ENCODE assay signal across 1 cellular context in genomic region chr20:50470249-50470858, GRCh38.
TF ChIP-seq lines count a peak whose summit lies in the region.

No MANE protein-coding gene starts in this region.

TF ChIP-seq in K562, 482 proteins besides CTCF, POLR2A, EP300 and RAD21 (continued from another document):
- no peak for TF ChIP-seq ZBTB49 (CRISPR knock-in tag; IDR thresholded peaks at IDR 0.05; ENCODE audit: borderline replicate concordance)
- peak; percentile 33 to 42; a peak in 1 of 4 replicates for TF ChIP-seq KDM1A (IDR thresholded peaks at IDR 0.05)
- TF ChIP-seq ATF1 (CRISPR knock-in tag; IDR thresholded peaks at IDR 0.05): no peak
- TF ChIP-seq ATF1 (tag; IDR thresholded peaks at IDR 0.05): no peak
- TF ChIP-seq NUFIP1 (IDR thresholded peaks at IDR 0.05; ENCODE audit: partially characterized antibody): no peak
- TF ChIP-seq ESRRA (IDR thresholded peaks at IDR 0.05; ENCODE audit: borderline replicate concordance, low read depth): peak; percentile 66
- TF ChIP-seq RFX1 (IDR thresholded peaks at IDR 0.05): peak; percentile 62
